In the genomic region with DNA sequence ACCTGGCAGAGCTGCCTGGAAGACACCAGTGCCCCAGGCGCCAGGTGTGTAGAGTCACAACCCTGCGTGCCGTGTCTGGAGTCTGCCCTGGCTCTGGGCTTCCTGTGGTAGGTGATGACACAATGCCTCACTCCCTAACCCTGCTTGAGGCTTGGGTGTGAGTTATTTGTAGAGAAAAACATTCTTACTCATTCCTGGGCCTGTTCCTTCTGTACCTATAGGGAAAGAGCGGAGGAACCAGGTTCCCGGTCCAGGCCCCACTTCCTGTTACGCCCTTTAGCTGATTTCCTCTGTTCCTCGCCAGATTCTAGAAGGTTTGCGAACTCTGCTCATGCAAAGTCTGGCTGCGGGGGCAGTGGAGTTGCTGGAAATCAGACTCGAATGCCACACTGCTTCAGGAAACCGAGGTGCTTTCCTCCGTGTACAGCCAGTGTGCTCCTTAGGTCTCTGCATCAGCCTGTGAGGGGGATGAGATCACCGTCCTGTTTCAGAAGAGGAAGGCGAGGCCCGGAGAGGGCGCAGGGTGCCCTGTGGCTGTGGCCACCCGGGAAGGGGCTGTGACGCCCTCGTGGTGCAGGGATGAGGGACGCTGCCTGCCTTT, we compare ENCODE assay signal across 1 cellular context.
A peak's percentile ranks its signal among the peaks of the same experiment; 100 is the strongest.
TF ChIP-seq lines count a peak whose summit lies in the region.

No MANE protein-coding gene starts in this region.

TF ChIP-seq in GM12878, 131 proteins besides CTCF, POLR2A, EP300 and RAD21 (continued from another document and continues in another):
- TF ChIP-seq RB1 (IDR thresholded peaks at IDR 0.05; ENCODE audit: borderline replicate concordance) (no peak), EZH2 (IDR thresholded peaks at IDR 0.05; ENCODE audit: borderline replicate concordance, control insufficient read depth, low read depth, low read length) (no peak), ETV6 (conservative IDR thresholded peaks at IDR 0.05 in 1 of 2, IDR thresholded peaks at IDR 0.05 in 1 of 2; ENCODE audit: borderline replicate concordance in 1 of 2, low read depth in 1 of 2) (peak in 1 of 2 experiments; percentile 96; a peak in 2 of 4 replicates), NFYA (IDR thresholded peaks at IDR 0.05; ENCODE audit: borderline replicate concordance, low read depth, low read length) (no peak), PAX8 (IDR thresholded peaks at IDR 0.05) (no peak), RFX5 (IDR thresholded peaks at IDR 0.05; ENCODE audit: low read depth, low read length) (no peak), ESRRA (IDR thresholded peaks at IDR 0.05; ENCODE audit: low read length) (no peak), ZNF622 (IDR thresholded peaks at IDR 0.05) (no peak), BACH1 (IDR thresholded peaks at IDR 0.05; ENCODE audit: borderline replicate concordance) (no peak), SMAD1 (IDR thresholded peaks at IDR 0.05; ENCODE audit: low read depth, partially characterized antibody) (no peak), SMAD5 (IDR thresholded peaks at IDR 0.05; ENCODE audit: low read depth) (peak; percentile 72; the same call in 1 of the 2 replicates), RAD51 (IDR thresholded peaks at IDR 0.05) (no peak), TCF7 (IDR thresholded peaks at IDR 0.05; ENCODE audit: borderline replicate concordance) (0 out of 2 replicates have a peak, but pooled peaks have one; percentile 40), MYB (IDR thresholded peaks at IDR 0.05; ENCODE audit: borderline replicate concordance, low read depth, low read length) (no peak), POLR2AphosphoS5 (IDR thresholded peaks at IDR 0.05; ENCODE audit: low read length) (peak; percentile 61), CHD4 (IDR thresholded peaks at IDR 0.05) (no peak), ZNF274 (IDR thresholded peaks at IDR 0.05; ENCODE audit: insufficient read depth, insufficient read length) (no peak), PML (IDR thresholded peaks at IDR 0.05; ENCODE audit: low read length) (no peak), MTA2 (IDR thresholded peaks at IDR 0.05; ENCODE audit: low read depth) (peak; percentile 49; the same call in 1 of the 2 replicates), POLR2AphosphoS2 (IDR thresholded peaks at IDR 0.05; ENCODE audit: low read depth, low read length) (no peak), JUNB (IDR thresholded peaks at IDR 0.05) (peak; percentile 80), MEF2A (IDR thresholded peaks at IDR 0.05; ENCODE audit: insufficient read depth, low read depth, low read length) (no peak), ZNF207 (IDR thresholded peaks at IDR 0.05; ENCODE audit: borderline replicate concordance) (no peak), PAX5 (IDR thresholded peaks at IDR 0.05; ENCODE audit: borderline replicate concordance, low read depth, low read length) (no peak), BCL11A (IDR thresholded peaks at IDR 0.05; ENCODE audit: low read depth, low read length) (peak; percentile 80; the same call in 1 of the 2 replicates), CBFB (IDR thresholded peaks at IDR 0.05; ENCODE audit: low read depth) (peak; percentile 73), HCFC1 (IDR thresholded peaks at IDR 0.05; ENCODE audit: low read length) (no peak), KLF5 (IDR thresholded peaks at IDR 0.05; ENCODE audit: partially characterized antibody) (no peak), SRF (IDR thresholded peaks at IDR 0.05; ENCODE audit: low read depth in 2 of 2, low read length in 2 of 2) (no peak), NBN (IDR thresholded peaks at IDR 0.05) (0 out of 2 replicates have a peak, but pooled peaks have one; percentile 71), KAT2A (conservative IDR thresholded peaks at IDR 0.05; ENCODE audit: control insufficient read depth, low read depth, low read length) (no peak), SIX5 (IDR thresholded peaks at IDR 0.05; ENCODE audit: low read depth, low read length, severe bottlenecking) (no peak), SMARCA5 (IDR thresholded peaks at IDR 0.05) (no peak), RELA (IDR thresholded peaks at IDR 0.05; ENCODE audit: borderline replicate concordance, partially characterized antibody) (no peak), NFXL1 (IDR thresholded peaks at IDR 0.05; ENCODE audit: borderline replicate concordance) (no peak), NRF1 (conservative IDR thresholded peaks at IDR 0.05; ENCODE audit: low read depth, low read length) (no peak), SREBF1 (IDR thresholded peaks at IDR 0.05; ENCODE audit: low read length) (no peak), JUND (IDR thresholded peaks at IDR 0.05; ENCODE audit: low read depth, low read length) (no peak), ZNF24 (IDR thresholded peaks at IDR 0.05) (no peak), ZSCAN29 (IDR thresholded peaks at IDR 0.05) (no peak), IKZF2 (IDR thresholded peaks at IDR 0.05) (peak; percentile 92 to 94), HDGF (IDR thresholded peaks at IDR 0.05) (0 out of 2 replicates have a peak, but pooled peaks have one; percentile 24), MYC (IDR thresholded peaks at IDR 0.05; ENCODE audit: insufficient read depth, insufficient read length, insufficient replicate concordance, low read length, severe bottlenecking) (no peak), NFIC (IDR thresholded peaks at IDR 0.05; ENCODE audit: low read depth, low read length) (no peak)
- TF ChIP-seq, protein P1, sequence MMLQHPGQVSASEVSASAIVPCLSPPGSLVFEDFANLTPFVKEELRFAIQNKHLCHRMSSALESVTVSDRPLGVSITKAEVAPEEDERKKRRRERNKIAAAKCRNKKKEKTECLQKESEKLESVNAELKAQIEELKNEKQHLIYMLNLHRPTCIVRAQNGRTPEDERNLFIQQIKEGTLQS (IDR thresholded peaks at IDR 0.05; ENCODE audit: borderline replicate concordance, extremely low read depth, low read depth, low read length): no peak
- TF ChIP-seq, protein P2, sequence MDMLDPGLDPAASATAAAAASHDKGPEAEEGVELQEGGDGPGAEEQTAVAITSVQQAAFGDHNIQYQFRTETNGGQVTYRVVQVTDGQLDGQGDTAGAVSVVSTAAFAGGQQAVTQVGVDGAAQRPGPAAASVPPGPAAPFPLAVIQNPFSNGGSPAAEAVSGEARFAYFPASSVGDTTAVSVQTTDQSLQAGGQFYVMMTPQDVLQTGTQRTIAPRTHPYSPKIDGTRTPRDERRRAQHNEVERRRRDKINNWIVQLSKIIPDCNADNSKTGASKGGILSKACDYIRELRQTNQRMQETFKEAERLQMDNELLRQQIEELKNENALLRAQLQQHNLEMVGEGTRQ (IDR thresholded peaks at IDR 0.05; ENCODE audit: borderline replicate concordance, low read depth, low read length): no peak
- TF ChIP-seq, protein P3, sequence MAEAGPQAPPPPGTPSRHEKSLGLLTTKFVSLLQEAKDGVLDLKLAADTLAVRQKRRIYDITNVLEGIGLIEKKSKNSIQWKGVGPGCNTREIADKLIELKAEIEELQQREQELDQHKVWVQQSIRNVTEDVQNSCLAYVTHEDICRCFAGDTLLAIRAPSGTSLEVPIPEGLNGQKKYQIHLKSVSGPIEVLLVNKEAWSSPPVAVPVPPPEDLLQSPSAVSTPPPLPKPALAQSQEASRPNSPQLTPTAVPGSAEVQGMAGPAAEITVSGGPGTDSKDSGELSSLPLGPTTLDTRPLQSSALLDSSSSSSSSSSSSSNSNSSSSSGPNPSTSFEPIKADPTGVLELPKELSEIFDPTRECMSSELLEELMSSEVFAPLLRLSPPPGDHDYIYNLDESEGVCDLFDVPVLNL (IDR thresholded peaks at IDR 0.05; ENCODE audit: low read depth, low read length): no peak
- TF ChIP-seq, protein P4, sequence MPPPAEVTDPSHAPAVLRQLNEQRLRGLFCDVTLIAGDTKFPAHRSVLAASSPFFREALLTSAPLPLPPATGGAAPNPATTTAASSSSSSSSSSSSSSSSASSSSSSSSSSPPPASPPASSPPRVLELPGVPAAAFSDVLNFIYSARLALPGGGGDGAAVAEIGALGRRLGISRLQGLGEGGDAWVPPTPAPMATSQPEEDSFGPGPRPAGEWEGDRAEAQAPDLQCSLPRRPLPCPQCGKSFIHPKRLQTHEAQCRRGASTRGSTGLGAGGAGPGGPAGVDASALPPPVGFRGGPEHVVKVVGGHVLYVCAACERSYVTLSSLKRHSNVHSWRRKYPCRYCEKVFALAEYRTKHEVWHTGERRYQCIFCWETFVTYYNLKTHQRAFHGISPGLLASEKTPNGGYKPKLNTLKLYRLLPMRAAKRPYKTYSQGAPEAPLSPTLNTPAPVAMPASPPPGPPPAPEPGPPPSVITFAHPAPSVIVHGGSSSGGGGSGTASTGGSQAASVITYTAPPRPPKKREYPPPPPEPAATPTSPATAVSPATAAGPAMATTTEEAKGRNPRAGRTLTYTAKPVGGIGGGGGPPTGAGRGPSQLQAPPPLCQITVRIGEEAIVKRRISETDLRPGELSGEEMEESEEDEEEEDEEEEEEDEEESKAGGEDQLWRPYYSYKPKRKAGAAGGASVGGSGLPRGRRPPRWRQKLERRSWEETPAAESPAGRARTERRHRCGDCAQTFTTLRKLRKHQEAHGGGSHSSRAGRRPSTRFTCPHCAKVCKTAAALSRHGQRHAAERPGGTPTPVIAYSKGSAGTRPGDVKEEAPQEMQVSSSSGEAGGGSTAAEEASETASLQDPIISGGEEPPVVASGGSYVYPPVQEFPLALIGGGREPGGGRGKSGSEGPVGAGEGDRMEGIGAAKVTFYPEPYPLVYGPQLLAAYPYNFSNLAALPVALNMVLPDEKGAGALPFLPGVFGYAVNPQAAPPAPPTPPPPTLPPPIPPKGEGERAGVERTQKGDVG (CRISPR knock-in tag; IDR thresholded peaks at IDR 0.05): no peak
- TF ChIP-seq, protein P5, sequence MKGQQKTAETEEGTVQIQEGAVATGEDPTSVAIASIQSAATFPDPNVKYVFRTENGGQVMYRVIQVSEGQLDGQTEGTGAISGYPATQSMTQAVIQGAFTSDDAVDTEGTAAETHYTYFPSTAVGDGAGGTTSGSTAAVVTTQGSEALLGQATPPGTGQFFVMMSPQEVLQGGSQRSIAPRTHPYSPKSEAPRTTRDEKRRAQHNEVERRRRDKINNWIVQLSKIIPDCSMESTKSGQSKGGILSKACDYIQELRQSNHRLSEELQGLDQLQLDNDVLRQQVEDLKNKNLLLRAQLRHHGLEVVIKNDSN (IDR thresholded peaks at IDR 0.05; ENCODE audit: borderline replicate concordance, extremely low read length, insufficient read depth, low read depth, low read length): no peak
- TF ChIP-seq, protein P6, sequence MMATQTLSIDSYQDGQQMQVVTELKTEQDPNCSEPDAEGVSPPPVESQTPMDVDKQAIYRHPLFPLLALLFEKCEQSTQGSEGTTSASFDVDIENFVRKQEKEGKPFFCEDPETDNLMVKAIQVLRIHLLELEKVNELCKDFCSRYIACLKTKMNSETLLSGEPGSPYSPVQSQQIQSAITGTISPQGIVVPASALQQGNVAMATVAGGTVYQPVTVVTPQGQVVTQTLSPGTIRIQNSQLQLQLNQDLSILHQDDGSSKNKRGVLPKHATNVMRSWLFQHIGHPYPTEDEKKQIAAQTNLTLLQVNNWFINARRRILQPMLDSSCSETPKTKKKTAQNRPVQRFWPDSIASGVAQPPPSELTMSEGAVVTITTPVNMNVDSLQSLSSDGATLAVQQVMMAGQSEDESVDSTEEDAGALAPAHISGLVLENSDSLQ (IDR thresholded peaks at IDR 0.05): no peak
- TF ChIP-seq, protein P7, sequence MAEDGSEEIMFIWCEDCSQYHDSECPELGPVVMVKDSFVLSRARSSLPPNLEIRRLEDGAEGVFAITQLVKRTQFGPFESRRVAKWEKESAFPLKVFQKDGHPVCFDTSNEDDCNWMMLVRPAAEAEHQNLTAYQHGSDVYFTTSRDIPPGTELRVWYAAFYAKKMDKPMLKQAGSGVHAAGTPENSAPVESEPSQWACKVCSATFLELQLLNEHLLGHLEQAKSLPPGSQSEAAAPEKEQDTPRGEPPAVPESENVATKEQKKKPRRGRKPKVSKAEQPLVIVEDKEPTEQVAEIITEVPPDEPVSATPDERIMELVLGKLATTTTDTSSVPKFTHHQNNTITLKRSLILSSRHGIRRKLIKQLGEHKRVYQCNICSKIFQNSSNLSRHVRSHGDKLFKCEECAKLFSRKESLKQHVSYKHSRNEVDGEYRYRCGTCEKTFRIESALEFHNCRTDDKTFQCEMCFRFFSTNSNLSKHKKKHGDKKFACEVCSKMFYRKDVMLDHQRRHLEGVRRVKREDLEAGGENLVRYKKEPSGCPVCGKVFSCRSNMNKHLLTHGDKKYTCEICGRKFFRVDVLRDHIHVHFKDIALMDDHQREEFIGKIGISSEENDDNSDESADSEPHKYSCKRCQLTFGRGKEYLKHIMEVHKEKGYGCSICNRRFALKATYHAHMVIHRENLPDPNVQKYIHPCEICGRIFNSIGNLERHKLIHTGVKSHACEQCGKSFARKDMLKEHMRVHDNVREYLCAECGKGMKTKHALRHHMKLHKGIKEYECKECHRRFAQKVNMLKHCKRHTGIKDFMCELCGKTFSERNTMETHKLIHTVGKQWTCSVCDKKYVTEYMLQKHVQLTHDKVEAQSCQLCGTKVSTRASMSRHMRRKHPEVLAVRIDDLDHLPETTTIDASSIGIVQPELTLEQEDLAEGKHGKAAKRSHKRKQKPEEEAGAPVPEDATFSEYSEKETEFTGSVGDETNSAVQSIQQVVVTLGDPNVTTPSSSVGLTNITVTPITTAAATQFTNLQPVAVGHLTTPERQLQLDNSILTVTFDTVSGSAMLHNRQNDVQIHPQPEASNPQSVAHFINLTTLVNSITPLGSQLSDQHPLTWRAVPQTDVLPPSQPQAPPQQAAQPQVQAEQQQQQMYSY (CRISPR knock-in tag; IDR thresholded peaks at IDR 0.05): no peak
- TF ChIP-seq, protein P8, sequence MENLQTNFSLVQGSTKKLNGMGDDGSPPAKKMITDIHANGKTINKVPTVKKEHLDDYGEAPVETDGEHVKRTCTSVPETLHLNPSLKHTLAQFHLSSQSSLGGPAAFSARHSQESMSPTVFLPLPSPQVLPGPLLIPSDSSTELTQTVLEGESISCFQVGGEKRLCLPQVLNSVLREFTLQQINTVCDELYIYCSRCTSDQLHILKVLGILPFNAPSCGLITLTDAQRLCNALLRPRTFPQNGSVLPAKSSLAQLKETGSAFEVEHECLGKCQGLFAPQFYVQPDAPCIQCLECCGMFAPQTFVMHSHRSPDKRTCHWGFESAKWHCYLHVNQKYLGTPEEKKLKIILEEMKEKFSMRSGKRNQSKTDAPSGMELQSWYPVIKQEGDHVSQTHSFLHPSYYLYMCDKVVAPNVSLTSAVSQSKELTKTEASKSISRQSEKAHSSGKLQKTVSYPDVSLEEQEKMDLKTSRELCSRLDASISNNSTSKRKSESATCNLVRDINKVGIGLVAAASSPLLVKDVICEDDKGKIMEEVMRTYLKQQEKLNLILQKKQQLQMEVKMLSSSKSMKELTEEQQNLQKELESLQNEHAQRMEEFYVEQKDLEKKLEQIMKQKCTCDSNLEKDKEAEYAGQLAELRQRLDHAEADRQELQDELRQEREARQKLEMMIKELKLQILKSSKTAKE (IDR thresholded peaks at IDR 0.05; ENCODE audit: low read depth, poor library complexity, severe bottlenecking): peak; percentile 19
